Comparison of ENCODE assay signal across 27 cellular contexts in the genomic region with DNA sequence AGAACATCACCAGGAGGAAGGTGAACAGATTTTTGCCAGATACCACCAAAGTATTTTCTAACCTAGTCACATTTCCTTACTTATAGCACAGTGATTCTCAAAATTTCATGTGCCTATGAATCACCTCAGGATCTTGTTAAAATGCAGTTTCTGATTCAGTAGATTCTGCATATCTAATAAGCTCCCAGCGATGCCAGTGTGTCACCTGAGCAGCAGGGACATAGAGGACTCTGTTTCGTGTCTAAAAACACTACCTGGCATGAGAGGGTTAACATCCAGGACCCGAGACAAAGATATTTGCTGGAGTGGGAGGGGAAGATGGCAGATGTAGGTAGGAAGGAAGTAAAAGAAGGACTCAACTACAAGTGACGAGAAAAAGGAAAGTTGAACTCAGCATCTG.
"Had no signal": no experiment of that assay in that cellular context is flagged by ENCODE, and none has a peak within 500 bp of the region (broad histone marks: within the 10 kb centered on the region; RNA-seq: fewer than 3 reads in every experiment).

No MANE protein-coding gene starts in this region.

- H3K9me3 Mint-ChIP-seq: stimulated activated effector memory CD8-positive, alpha-beta T cell treated with anti-CD3 and anti-CD28 coated beads, Interleukin-12 subunit alpha, Interleukin-12 subunit beta, amount 100 ng/mL, for 72 hours; stimulated activated memory B cell treated with anti-CD40 and anti-IgM and Interleukin-4, amounts not matched to agents 10 μg/mL and 1 μg/mL and 100 μg/mL, for 72 hours; stimulated activated naive CD8-positive, alpha-beta T cell treated with anti-CD3 and anti-CD28 coated beads, Interleukin-15, amount 100 ng/mL, for 72 hours; stimulated activated naive CD8-positive, alpha-beta T cell treated with anti-CD3 and anti-CD28 coated beads, Interleukin-15, Interleukin-2, amounts not matched to agents 100 ng/mL and 50 ng/mL, for 24 hours; type B pancreatic cell had no signal

- H3K27ac ChIP-seq: stomach, suprapubic skin, testis, thoracic aorta, thyroid gland, tibial artery, tibial nerve, transverse colon, upper lobe of left lung, upper lobe of right lung, uterus, vagina had no signal

- H3K4me3 ChIP-seq: stomach, suprapubic skin, testis, thoracic aorta, thyroid gland, tibial artery, tibial nerve, transverse colon, upper lobe of left lung, upper lobe of right lung, uterus, vagina had no signal

- H3K27ac Mint-ChIP-seq: stimulated activated effector memory CD8-positive, alpha-beta T cell treated with anti-CD3 and anti-CD28 coated beads, Interleukin-12 subunit alpha, Interleukin-12 subunit beta, amount 100 ng/mL, for 72 hours; stimulated activated memory B cell treated with anti-CD40 and anti-IgM and Interleukin-4, amounts not matched to agents 10 μg/mL and 1 μg/mL and 100 μg/mL, for 72 hours; stimulated activated naive B cell treated with anti-CD40 and anti-IgM and Interleukin-4, amounts not matched to agents 10 μg/mL and 1 μg/mL and 100 μg/mL, for 72 hours; stimulated activated naive CD8-positive, alpha-beta T cell treated with anti-CD3 and anti-CD28 coated beads, Interleukin-15, amount 100 ng/mL, for 72 hours; stimulated activated naive CD8-positive, alpha-beta T cell treated with anti-CD3 and anti-CD28 coated beads, Interleukin-15, Interleukin-2, amounts not matched to agents 100 ng/mL and 50 ng/mL, for 24 hours; type B pancreatic cell had no signal

- H3K36me3 Mint-ChIP-seq: stimulated activated effector memory CD8-positive, alpha-beta T cell treated with anti-CD3 and anti-CD28 coated beads, Interleukin-12 subunit alpha, Interleukin-12 subunit beta, amount 100 ng/mL, for 72 hours; stimulated activated memory B cell treated with anti-CD40 and anti-IgM and Interleukin-4, amounts not matched to agents 10 μg/mL and 1 μg/mL and 100 μg/mL, for 72 hours; stimulated activated naive B cell treated with anti-CD40 and anti-IgM and Interleukin-4, amounts not matched to agents 10 μg/mL and 1 μg/mL and 100 μg/mL, for 72 hours; type B pancreatic cell had no signal

- DNase-seq: stimulated activated CD4-positive, alpha-beta T cell treated with anti-CD3 and anti-CD28 coated beads, Interleukin-4, amount 100 ng/mL, for 1 hour; stimulated activated CD4-positive, alpha-beta T cell treated with anti-CD3 and anti-CD28 coated beads, Interleukin-4, amount 100 ng/mL, for 24 hours; stimulated activated CD4-positive, alpha-beta T cell treated with anti-CD3 and anti-CD28 coated beads, Interleukin-4, amount 100 ng/mL, for 4 hours; stimulated activated CD8-positive, alpha-beta memory T cell treated with anti-CD3 and anti-CD28 coated beads, Interleukin-4, amount 100 ng/mL, for 48 hours; stimulated activated naive B cell treated with anti-CD40 and anti-IgM and Interleukin-4, amounts not matched to agents 10 μg/mL and 1 μg/mL and 100 μg/mL, for 72 hours; stimulated activated naive CD4-positive, alpha-beta T cell; stimulated activated naive CD4-positive, alpha-beta T cell treated with Interleukin-2 at 50 U/mL for 16 hours; stimulated activated naive CD8-positive, alpha-beta T cell treated with anti-CD3 and anti-CD28 coated beads, Interleukin-15, amount 100 ng/mL, for 72 hours; stimulated activated naive CD8-positive, alpha-beta T cell treated with anti-CD3 and anti-CD28 coated beads, Interleukin-15, Interleukin-2, amounts not matched to agents 100 U/mL and 50 U/mL, for 24 hours; stomach; substantia nigra; testis; thyroid gland; tibial artery; transverse colon; trophoblast cell; upper lobe of left lung; upper lobe of right lung; uterus had no signal

- H3K4me1 Mint-ChIP-seq: stimulated activated effector memory CD8-positive, alpha-beta T cell treated with anti-CD3 and anti-CD28 coated beads, Interleukin-12 subunit alpha, Interleukin-12 subunit beta, amount 100 ng/mL, for 72 hours; stimulated activated memory B cell treated with anti-CD40 and anti-IgM and Interleukin-4, amounts not matched to agents 10 μg/mL and 1 μg/mL and 100 μg/mL, for 72 hours; stimulated activated naive B cell treated with anti-CD40 and anti-IgM and Interleukin-4, amounts not matched to agents 10 μg/mL and 1 μg/mL and 100 μg/mL, for 72 hours; stimulated activated naive CD8-positive, alpha-beta T cell treated with anti-CD3 and anti-CD28 coated beads, Interleukin-15, amount 100 ng/mL, for 72 hours had no signal

- H3K4me3 Mint-ChIP-seq: stimulated activated effector memory CD8-positive, alpha-beta T cell treated with anti-CD3 and anti-CD28 coated beads, Interleukin-12 subunit alpha, Interleukin-12 subunit beta, amount 100 ng/mL, for 72 hours; stimulated activated memory B cell treated with anti-CD40 and anti-IgM and Interleukin-4, amounts not matched to agents 10 μg/mL and 1 μg/mL and 100 μg/mL, for 72 hours; stimulated activated naive B cell treated with anti-CD40 and anti-IgM and Interleukin-4, amounts not matched to agents 10 μg/mL and 1 μg/mL and 100 μg/mL, for 72 hours; stimulated activated naive CD8-positive, alpha-beta T cell treated with anti-CD3 and anti-CD28 coated beads, Interleukin-15, amount 100 ng/mL, for 72 hours; stimulated activated naive CD8-positive, alpha-beta T cell treated with anti-CD3 and anti-CD28 coated beads, Interleukin-15, Interleukin-2, amounts not matched to agents 100 ng/mL and 50 ng/mL, for 24 hours; type B pancreatic cell had no signal

- H3K27me3 ChIP-seq: stomach, suprapubic skin, testis, thyroid gland, tibial artery, tibial nerve, transverse colon, upper lobe of left lung, upper lobe of right lung, uterus, vagina had no signal

- H3K4me1 ChIP-seq: stomach, suprapubic skin, testis, thyroid gland, tibial artery, tibial nerve, transverse colon, upper lobe of left lung, upper lobe of right lung, uterus, vagina had no signal

- H3K36me3 ChIP-seq: stomach, suprapubic skin, thoracic aorta, thyroid gland, tibial artery, tibial nerve, transverse colon, upper lobe of left lung, upper lobe of right lung, uterus, vagina had no signal

- H3K9me3 ChIP-seq: stomach, suprapubic skin, testis, thoracic aorta, thyroid gland, tibial artery, tibial nerve, transverse colon, upper lobe of left lung, upper lobe of right lung, uterus, vagina had no signal
